Comparison of ENCODE assay signal across 8 cellular contexts in genomic region chr1:214331827-214332423, GRCh38. TPM values are rescaled to one million over a fixed set of nuclear protein-coding genes. Genes with fewer than 3 reads are reported as not detected.
DNase-seq lines count a peak whose midpoint lies in the region; ATAC-seq, FAIRE-seq and TF ChIP-seq lines count a peak whose summit lies in the region.

No MANE protein-coding gene starts in this region.

- POLR2A ChIA-PET in HepG2 (lab: Yijun Ruan, JAX): no interaction called here

- H3K4me3 ChIP-seq in HepG2 (replicated peaks in 1 of 3; ENCODE audit: insufficient read depth in 1 of 3, low read depth in 2 of 3, low read length in 3 of 3): no peak overlapping the region

- H3K9me3 ChIP-seq in HepG2 (ENCODE audit: low read length): no peaks in the 10 kb centered on the region

- TF ChIP-seq CTCF in brain (conservative IDR thresholded peaks at IDR 0.05): peak; percentile 56 to 81
- peak; percentile 86 for TF ChIP-seq CTCF in HepG2 (CRISPR knock-in tag; IDR thresholded peaks at IDR 0.05)

- H3K4me3 Mint-ChIP-seq in brain: no peak overlapping the region

- no peaks in the 10 kb centered on the region for H3K27me3 ChIP-seq in HepG2 (ENCODE audit: control insufficient read depth in 1 of 2, insufficient read depth in 2 of 2, low read length in 2 of 2)

- H4K20me1 ChIP-seq in HepG2 (ENCODE audit: insufficient read depth, low read length): peaks cover 3% of the 10 kb centered on the region

- H3K36me3 ChIP-seq in HepG2 (replicated peaks in 1 of 2; ENCODE audit: control insufficient read depth in 1 of 2, insufficient read depth in 2 of 2, low read length in 2 of 2): peaks cover 22 to 71% of the 10 kb centered on the region in 2 experiments

- H3K36me3 Mint-ChIP-seq in brain: peaks cover 16% of the 10 kb centered on the region

- DNase-seq in AG20443 (ENCODE audit: low spot score): peak; percentile 76
- peak in 42 of 76 experiments; percentile 2 to 63 (median 26) for DNase-seq in HUDEP-2 (lab: John Stamatoyannopoulos, UW; ENCODE audit: unreplicated experiment in 76 of 76)
- peak in 4 of 5 donors; percentile 26 to 52 (median 32) for DNase-seq in T-helper 1 cell
- DNase-seq in HepG2 (ENCODE audit: low spot score): peak; percentile 26
- peak; percentile 30 to 38 for DNase-seq in stimulated activated CD8-positive, alpha-beta memory T cell treated with anti-CD3 and anti-CD28 coated beads, Interleukin-2, amount 100 ng/mL, for 48 hours (ENCODE audit: low read depth in 2 of 2)
- no peak for DNase-seq in OCI-M2 (lab: John Stamatoyannopoulos, UW; ENCODE audit: unreplicated experiment)

- H2AFZ ChIP-seq in HepG2 (ENCODE audit: low read length): no peak overlapping the region

- in situ Hi-C loops in HepG2 (cut with HindIII; ENCODE audit: extremely low pct_ligation_motif_present, low pct_unique_long_range_greater_than_20kb): loop anchor here (5.0 to 10.0 kb wide), 3 partner anchors 70 to 253 kb away; no protein-coding TSS in a partner anchor

- ATAC-seq in GM18498 (IDR thresholded peaks at IDR 0.05; ENCODE audit: unreplicated experiment): peak; percentile 37
- ATAC-seq in HepG2: peak; percentile 62

- peak; percentile 16; the same call in 1 of the 2 replicates for TF ChIP-seq RAD21 in HepG2 (CRISPR knock-in tag; IDR thresholded peaks at IDR 0.05)

- no peaks in the 10 kb centered on the region for H3K4me1 ChIP-seq in HepG2 (ENCODE audit: insufficient read depth, low read length)

- H3K27ac Mint-ChIP-seq in brain: no peak overlapping the region

- H3K4me1 Mint-ChIP-seq in brain: peaks cover 2% of the 10 kb centered on the region

- FAIRE-seq in HepG2 (lab: Jason Lieb, UNC): peak; percentile 51

- no peak overlapping the region for H3K4me2 ChIP-seq in HepG2 (ENCODE audit: low read depth, low read length)

- H3K27me3 Mint-ChIP-seq in brain: peaks cover 6% of the 10 kb centered on the region

- no peak overlapping the region for H3K27ac ChIP-seq in HepG2 (ENCODE audit: extremely low read length, insufficient read depth, low read length)

- intact Hi-C loops in HepG2 (cut with micrococcal nuclease; ENCODE audit: unreplicated experiment): loop anchor here (10.0 kb wide), 1 partner anchor 1193 kb away; no protein-coding TSS in a partner anchor

- H3K9me3 Mint-ChIP-seq in brain: no peaks in the 10 kb centered on the region

- WGBS in HepG2 (ENCODE audit: low lambda C conversion rate): 81% methylated on average over 7 of the region's 9 CpGs

- no peaks in the 10 kb centered on the region for H3K79me2 ChIP-seq in HepG2 (ENCODE audit: insufficient read depth, low read length)

- CTCF ChIA-PET in HepG2 (lab: Yijun Ruan, JAX; ENCODE audit: low intra/inter-chr PET ratio, low total read pairs): interaction anchor here (0.7 to 8.2 kb wide), 6 partner anchors 60 to 296 kb away, joined by 3 to 82 read pairs (median 8); no protein-coding TSS in a partner anchor

- TF ChIP-seq EP300 in HepG2 (IDR thresholded peaks at IDR 0.05; ENCODE audit: low read depth in 2 of 2, low read length in 2 of 2): no peak
- TF ChIP-seq EP300 in HepG2 (CRISPR knock-in tag; IDR thresholded peaks at IDR 0.05; ENCODE audit: borderline replicate concordance): no peak

- no peak for TF ChIP-seq POLR2A in HepG2 (IDR thresholded peaks at IDR 0.05; ENCODE audit: insufficient read depth in 1 of 2, low read depth in 2 of 2, low read length in 2 of 2)

- no peak overlapping the region for H3K9ac ChIP-seq in HepG2 (ENCODE audit: insufficient read depth, low read depth, low read length)

- BruUV-seq in HepG2 (replicated peaks; lab: Mats Ljungman, UMichigan): no TSS peak

TF ChIP-seq in HepG2, 621 proteins besides CTCF, POLR2A, EP300 and RAD21 (continues in another document):
- no peak for TF ChIP-seq ETV5 (CRISPR knock-in tag; IDR thresholded peaks at IDR 0.05; ENCODE audit: borderline replicate concordance)
- TF ChIP-seq ZNF678 (CRISPR knock-in tag; IDR thresholded peaks at IDR 0.05): no peak
- peak; percentile 54 for TF ChIP-seq XRCC5 (optimal IDR thresholded peaks at IDR 0.05; ENCODE audit: low read length)
- no peak for TF ChIP-seq ZSCAN9 (CRISPR knock-in tag; IDR thresholded peaks at IDR 0.05; ENCODE audit: borderline replicate concordance)
- no peak for TF ChIP-seq ZBTB8A (CRISPR knock-in tag; IDR thresholded peaks at IDR 0.05; ENCODE audit: borderline replicate concordance, low read depth)
- no peak for TF ChIP-seq KIAA2018 (CRISPR knock-in tag; IDR thresholded peaks at IDR 0.05; ENCODE audit: borderline replicate concordance)
- TF ChIP-seq HDAC6 (IDR thresholded peaks at IDR 0.05; ENCODE audit: low read depth, low read length): no peak
- TF ChIP-seq NR2F6 (IDR thresholded peaks at IDR 0.05): no peak
- no peak for TF ChIP-seq NR2F6 (CRISPR knock-in tag; IDR thresholded peaks at IDR 0.05)
- TF ChIP-seq RBM22 (optimal IDR thresholded peaks at IDR 0.05; ENCODE audit: low read length): peak; percentile 58

RNA-seq across cellular contexts. Expression of gene SMYD2, which starts 51.0 kb away (rescaled TPM):
- 53.7 TPM for polyA plus RNA-seq in brain (ENCODE audit: insufficient read depth, low read depth, low replicate concordance)
- 72.7 and 82.7 TPM in 2 replicates for total RNA-seq in HepG2 (2016; rRNA removed; fragmentation: Illumina TruSeq; extraction: Trizol)
- total RNA-seq in HepG2 (2016; cell fraction: cytosol; rRNA removed; fragmentation: Illumina TruSeq; extraction: Trizol; ENCODE audit: low read depth): 80.8 and 81.2 TPM in 2 replicates
- total RNA-seq in HepG2 (2016; cell fraction: insoluble cytoplasmic fraction; rRNA removed; fragmentation: Illumina TruSeq; extraction: Trizol): 71.5 and 84.1 TPM in 2 replicates
- 118 and 120 TPM in 2 replicates for total RNA-seq in HepG2 (2016; cell fraction: membrane; rRNA removed; fragmentation: Illumina TruSeq; extraction: Trizol)
- total RNA-seq in HepG2 (2016; cell fraction: nucleus; rRNA removed; fragmentation: Illumina TruSeq; extraction: Trizol): 54.8 and 63.5 TPM in 2 replicates
- 128 and 139 TPM in 2 replicates for polyA plus RNA-seq in HepG2 (2011; rRNA removed)
- polyA plus RNA-seq in HepG2 (2011; cell fraction: cytosol; rRNA removed): 66.6 and 86.5 TPM in 2 replicates
- 178 and 185 TPM in 2 replicates for polyA plus RNA-seq in HepG2 (2011; cell fraction: nucleus; rRNA removed)
- polyA plus RNA-seq in HepG2 (2012): 102 and 128 TPM in 2 replicates
- 90.2 and 93.3 TPM in 2 replicates for polyA plus RNA-seq in HepG2 (2016; cell fraction: cytosol; fragmentation: Illumina TruSeq; extraction: Trizol; ENCODE audit: low read depth)
- polyA plus RNA-seq in HepG2 (2016; cell fraction: insoluble cytoplasmic fraction; fragmentation: Illumina TruSeq; extraction: Trizol; ENCODE audit: low read depth): 76.6 and 77.2 TPM in 2 replicates
- polyA plus RNA-seq in HepG2 (2016; cell fraction: membrane; fragmentation: Illumina TruSeq; extraction: Trizol; ENCODE audit: low read depth): 95.5 and 101 TPM in 2 replicates
- 98.5 and 106 TPM in 2 replicates for polyA plus RNA-seq in HepG2 (2016; cell fraction: nucleus; fragmentation: Illumina TruSeq; extraction: Trizol; ENCODE audit: insufficient read depth, low read depth)
- polyA minus RNA-seq in HepG2 (2011; rRNA and poly(A)+ RNA removed; ENCODE audit: low replicate concordance): 26.5 and 45.2 TPM in 2 replicates
- 34.7 and 39.1 TPM in 2 replicates for polyA minus RNA-seq in HepG2 (2011; cell fraction: cytosol; rRNA and poly(A)+ RNA removed)
- 119 and 126 TPM in 2 replicates for polyA minus RNA-seq in HepG2 (2011; cell fraction: nucleus; rRNA and poly(A)+ RNA removed)
